In genomic region chr16:66849021-66849420, GRCh38 we compare ENCODE assay signal across 27 cellular contexts. TPM values are rescaled to one million over a fixed set of nuclear protein-coding genes. Genes with fewer than 3 reads are reported as not detected.
"Had no signal": no experiment of that assay in that cellular context is flagged by ENCODE, and none has a peak within 500 bp of the region (broad histone marks: within the 10 kb centered on the region; RNA-seq: fewer than 3 reads in every experiment).

No MANE protein-coding gene starts in this region.

- H3K4me3 ChIP-seq: coronary artery, heart left ventricle, psoas muscle, stomach, thoracic aorta, transverse colon had no signal

- H3K4me1 ChIP-seq: parathyroid adenoma had no signal

- DNase-seq: effector CD4-positive, alpha-beta T cell; heart left ventricle; hippocampal formation; mammary epithelial cell; naive thymus-derived CD4-positive, alpha-beta T cell; nephron progenitor cell; psoas muscle; stimulated activated CD4-positive, alpha-beta T cell treated with anti-CD3 and anti-CD28 coated beads, Interleukin-12 subunit alpha, Interleukin-12 subunit beta, amount 100 ng/mL, for 4 hours; stimulated activated naive CD4-positive, alpha-beta T cell; stomach; substantia nigra; transverse colon had no signal

- H3K27ac ChIP-seq: coronary artery, heart left ventricle, parathyroid adenoma, psoas muscle, stomach, thoracic aorta, transverse colon had no signal

- H3K36me3 ChIP-seq: heart left ventricle, stomach, thoracic aorta, transverse colon had no signal

- H3K9me3 ChIP-seq: heart left ventricle, psoas muscle, stomach, thoracic aorta, transverse colon had no signal

- ATAC-seq: heart left ventricle; left lobe of liver; naive thymus-derived CD4-positive, alpha-beta T cell; psoas muscle had no signal

RNA-seq across cellular contexts. Expression of gene CA7, which starts 4.8 kb away (rescaled TPM):
- total RNA-seq: dermis microvascular lymphatic vessel endothelial cell; fibroblast of lung; frontal cortex; glomerular endothelial cell; heart left ventricle; left lobe of liver; lower leg skin; mammary epithelial cell; mesenteric fat pad; mononuclear cell; naive thymus-derived CD4-positive, alpha-beta T cell; omental fat pad; psoas muscle; thoracic aorta; ureter had no signal
- polyA plus RNA-seq: fibroblast of lung; heart left ventricle; mammary epithelial cell; naive thymus-derived CD4-positive, alpha-beta T cell had no signal

RNA-seq across cellular contexts. Expression of gene TERB1, which starts 47.6 kb away (rescaled TPM):
- total RNA-seq: dermis microvascular lymphatic vessel endothelial cell, glomerular endothelial cell, heart left ventricle, left lobe of liver, mesenteric fat pad, omental fat pad, stomach, thoracic aorta had no signal
- polyA plus RNA-seq: esophagus; fibroblast of lung; heart left ventricle; naive thymus-derived CD4-positive, alpha-beta T cell; psoas muscle; small intestine; stomach had no signal
